Comparison of ENCODE assay signal across 17 cellular contexts in the genomic region with DNA sequence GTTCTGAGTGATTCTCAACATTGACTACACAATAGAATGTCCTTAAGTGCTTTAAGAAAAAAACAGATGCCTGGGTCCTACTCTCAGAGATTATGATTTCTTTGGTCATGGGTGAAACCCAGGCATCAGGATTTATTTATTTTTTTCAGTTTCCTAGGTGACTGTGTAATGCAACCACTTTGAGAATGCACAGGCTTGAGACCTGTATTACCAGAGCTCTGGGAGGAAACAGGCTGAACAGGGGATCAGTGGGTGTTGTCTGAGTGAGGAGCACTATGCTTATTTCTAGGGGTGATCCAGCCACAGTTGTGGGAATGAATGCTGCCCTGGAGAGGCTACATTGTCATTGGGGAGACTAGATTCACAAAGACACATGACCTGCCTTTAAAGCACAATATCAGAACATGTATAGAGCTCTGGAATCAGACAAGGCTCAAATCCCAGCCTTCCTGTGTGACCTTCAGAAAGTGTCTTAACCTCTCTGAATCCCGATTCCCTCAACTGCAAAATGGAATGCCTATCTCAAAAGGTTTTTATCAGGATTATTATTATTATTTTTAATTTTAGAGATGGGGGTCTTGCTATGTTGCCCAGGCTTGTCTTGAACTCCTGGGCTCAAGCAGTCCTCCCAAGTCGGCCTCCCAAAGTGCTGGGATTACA.
DNase-seq lines count a peak whose midpoint lies in the region; ATAC-seq, FAIRE-seq and TF ChIP-seq lines count a peak whose summit lies in the region.
"Had no signal": no experiment of that assay in that cellular context is flagged by ENCODE, and none has a peak within 500 bp of the region (broad histone marks: within the 10 kb centered on the region; RNA-seq: fewer than 3 reads in every experiment).

No MANE protein-coding gene starts in this region.

- H3K27ac ChIP-seq in pancreas, result no peak overlapping the region
- H3K27ac ChIP-seq: PC-9, SK-N-MC, transverse colon had no signal

- WGBS in pancreas, 2 donors, result 57 to 60% methylated on average over 2 of the region's 2 CpGs

- DNase-seq in NCI-H2196 (lab: John Stamatoyannopoulos, UW; ENCODE audit: unreplicated experiment) (peak; percentile 58), fibroblast of the aortic adventitia (ENCODE audit: low read depth) (peak; percentile 13), pancreas (no peak), NCI-H146 (lab: John Stamatoyannopoulos, UW) (no peak)
- DNase-seq in activated CD4-positive, CD25-positive, alpha-beta regulatory T cell treated with anti-CD3 and anti-CD28 coated beads, Interleukin-2, amount 50 U/mL, for 72 hours, result no peak
- DNase-seq: activated CD4-positive, alpha-beta T cell treated with anti-CD3 and anti-CD28 coated beads, Interleukin-2, amount 50 U/mL, for 1 hour; activated T-cell treated with anti-CD3 and anti-CD28 coated beads for 4 hours; left ventricle myocardium superior; transverse colon had no signal

- no peaks in the 10 kb centered on the region for H3K9me3 ChIP-seq in pancreas
- H3K9me3 ChIP-seq: transverse colon had no signal

- no peaks in the 10 kb centered on the region for H3K36me3 ChIP-seq in pancreas
- H3K36me3 ChIP-seq: transverse colon had no signal

- no peak for TF ChIP-seq CTCF in fibroblast of the aortic adventitia (IDR thresholded peaks at IDR 0.05; ENCODE audit: insufficient read depth, low read length)
- TF ChIP-seq CTCF in pancreas (IDR thresholded peaks at IDR 0.05), result no peak

- H3K4me1 ChIP-seq in pancreas, result no peaks in the 10 kb centered on the region
- H3K4me1 ChIP-seq: transverse colon had no signal

- H3K27me3 ChIP-seq in pancreas, result no peaks in the 10 kb centered on the region
- H3K27me3 ChIP-seq: hepatocyte, transverse colon had no signal

- intact Hi-C loops in pancreas (cut with DNase I), result no loop called here

- peak; percentile 11 for ATAC-seq in HG02938 (IDR thresholded peaks at IDR 0.05; ENCODE audit: unreplicated experiment)
- peak; percentile 12 to 46 (median 18) for ATAC-seq in pancreas
- ATAC-seq in GM18505 (IDR thresholded peaks at IDR 0.05; ENCODE audit: unreplicated experiment), result no peak
- ATAC-seq: left ventricle myocardium superior; stimulated activated effector memory CD8-positive, alpha-beta T cell treated with anti-CD3 and anti-CD28 coated beads, Interleukin-12 subunit alpha, Interleukin-12 subunit beta, amount 100 ng/mL, for 72 hours had no signal

- no peak for TF ChIP-seq POLR2A in GM18505 (IDR thresholded peaks at IDR 0.05; ENCODE audit: borderline replicate concordance, extremely low read depth, insufficient read depth, insufficient read length)

- H3K4me3 ChIP-seq in fibroblast of the aortic adventitia (ENCODE audit: low read depth, low read length) (no peak overlapping the region), pancreas (no peak overlapping the region)
- H3K4me3 ChIP-seq: hepatocyte, PC-9, SK-N-MC, transverse colon had no signal

- no peak for FAIRE-seq in pancreas (lab: Jason Lieb, UNC)
- FAIRE-seq: GM18507, GM19239 had no signal

Comparison
In these comparisons a context has a peak if more than half of its experiments do, and no peak if none do; other contexts are left out.
1. DNase-seq: peak in NCI-H2196 (single experiment) and fibroblast of the aortic adventitia (single experiment); none in pancreas (0 of 6), activated CD4-positive, CD25-positive, alpha-beta regulatory T cell treated with anti-CD3 and anti-CD28 coated beads, Interleukin-2, amount 50 U/mL, for 72 hours (single experiment) and NCI-H146 (single experiment).